Comparison of ENCODE assay signal across 16 cellular contexts in the genomic region with DNA sequence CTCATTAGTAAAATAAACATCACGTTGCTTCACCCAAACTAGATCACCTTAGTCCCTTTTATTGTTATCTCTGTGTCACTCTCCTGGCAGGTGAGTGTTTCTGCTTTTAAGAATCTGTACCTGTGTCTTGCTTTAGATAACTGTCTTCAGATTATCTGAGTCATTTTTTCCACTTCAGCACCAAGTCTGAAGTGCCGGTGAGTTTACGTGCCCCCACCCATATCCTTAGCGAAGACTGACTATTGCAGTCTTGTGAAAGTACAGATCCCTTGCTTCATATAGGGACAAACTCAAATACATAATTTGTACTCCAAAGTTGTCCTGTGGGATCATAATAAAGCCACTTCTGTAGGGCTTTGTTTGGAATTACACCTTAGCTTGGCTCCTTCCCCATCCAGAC. TPM values are rescaled to one million over a fixed set of nuclear protein-coding genes. Genes with fewer than 3 reads are reported as not detected.
DNase-seq lines count a peak whose midpoint lies in the region; ATAC-seq and TF ChIP-seq lines count a peak whose summit lies in the region.
"Had no signal": no experiment of that assay in that cellular context is flagged by ENCODE, and none has a peak within 500 bp of the region (broad histone marks: within the 10 kb centered on the region; RNA-seq: fewer than 3 reads in every experiment).

No MANE protein-coding gene starts in this region.

- H3K4me1 ChIP-seq in OCI-LY1 (ENCODE audit: insufficient read depth, low read length, severe bottlenecking), result peaks cover 46% of the 10 kb centered on the region
- H3K4me1 ChIP-seq in lower lobe of right lung, result peaks cover 2% of the 10 kb centered on the region
- H3K4me1 ChIP-seq in ovary (ENCODE audit: insufficient read depth), result no peaks in the 10 kb centered on the region
- H3K4me1 ChIP-seq: HAP-1 had no signal

- H3K36me3 ChIP-seq in OCI-LY1 (ENCODE audit: insufficient read depth, low read length) (no peaks in the 10 kb centered on the region), lower lobe of right lung (no peaks in the 10 kb centered on the region), ovary (no peaks in the 10 kb centered on the region)
- H3K36me3 ChIP-seq: HAP-1 had no signal

- H3K9me3 ChIP-seq in OCI-LY1 (ENCODE audit: low read length), result no peaks in the 10 kb centered on the region
- no peaks in the 10 kb centered on the region for H3K9me3 ChIP-seq in lower lobe of right lung
- no peaks in the 10 kb centered on the region for H3K9me3 ChIP-seq in ovary
- H3K9me3 ChIP-seq: HAP-1 had no signal

- no peaks in the 10 kb centered on the region for H3K27me3 ChIP-seq in OCI-LY1 (ENCODE audit: insufficient read depth, low read length)
- H3K27me3 ChIP-seq in lower lobe of right lung (ENCODE audit: low read depth), result no peaks in the 10 kb centered on the region
- H3K27me3 ChIP-seq in ovary, result no peaks in the 10 kb centered on the region

- peak; percentile 22 to 73 for ATAC-seq in lower lobe of right lung

- 83 to 88% (median 85%) methylated on average over 4 of the region's 4 CpGs for WGBS in ovary, 3 donors

- no peak for TF ChIP-seq CTCF in OCI-LY1 (IDR thresholded peaks at IDR 0.05; ENCODE audit: low read length)
- no peak for TF ChIP-seq CTCF in epithelial cell of esophagus (IDR thresholded peaks at IDR 0.05; ENCODE audit: insufficient read depth, low read depth, low read length, missing control alignments)
- no peak for TF ChIP-seq CTCF in lower lobe of right lung (IDR thresholded peaks at IDR 0.05)
- TF ChIP-seq CTCF in ovary (IDR thresholded peaks at IDR 0.05), result no peak

- intact Hi-C loops in lower lobe of right lung (cut with DNase I), result no loop called here
- intact Hi-C loops in ovary (cut with DNase I), result no loop called here

- no peaks in the 10 kb centered on the region for H3K79me2 ChIP-seq in OCI-LY1 (ENCODE audit: insufficient read depth, low read length)

- no peak overlapping the region for H3K9ac ChIP-seq in OCI-LY1 (ENCODE audit: low read length)

- H3K27ac ChIP-seq in OCI-LY1 (ENCODE audit: low read depth, low read length, poor library complexity, severe bottlenecking) (peak overlapping the region; percentile 43), lower lobe of right lung (no peak overlapping the region), ovary (no peak overlapping the region)

- H3F3A ChIP-seq in OCI-LY1 (ENCODE audit: insufficient read depth, low read length), result no peaks in the 10 kb centered on the region

- no peak overlapping the region for H2AFZ ChIP-seq in OCI-LY1 (ENCODE audit: low read length)

- H3K4me2 ChIP-seq in OCI-LY1 (ENCODE audit: low read length), result no peak overlapping the region

- no peak for TF ChIP-seq EP300 in ovary (IDR thresholded peaks at IDR 0.05)

- DNase-seq in epithelial cell of esophagus (ENCODE audit: low read depth) (peak; percentile 13), lower lobe of right lung (no peak), ovary (no peak), HCEC 1CT (no peak)
- no peak for DNase-seq in activated CD4-positive, alpha-beta T cell treated with anti-CD3 and anti-CD28 coated beads, Interleukin-2, amount 50 U/mL, for 4 hours
- DNase-seq: C1 segment of cervical spinal cord; Calu3; CD4-positive, alpha-beta memory T cell; COR-L47; DMS53; DMS79 treated with DMSO at 0.1 percent for 48 hours; GF-D8; GOT3 had no signal

- no peaks in the 10 kb centered on the region for H3K9me2 ChIP-seq in OCI-LY1 (ENCODE audit: low read depth, low read length)

- no peak overlapping the region for H3K4me3 ChIP-seq in OCI-LY1 (ENCODE audit: low read depth, low read length, poor library complexity, severe bottlenecking)
- no peak overlapping the region for H3K4me3 ChIP-seq in epithelial cell of esophagus (ENCODE audit: low read length)
- no peak overlapping the region for H3K4me3 ChIP-seq in lower lobe of right lung
- no peak overlapping the region for H3K4me3 ChIP-seq in ovary
- H3K4me3 ChIP-seq: HAP-1 had no signal

- TF ChIP-seq POLR2A in ovary (IDR thresholded peaks at IDR 0.05), result no peak

- H4K20me1 ChIP-seq in OCI-LY1 (ENCODE audit: insufficient read depth, low read length), result no peaks in the 10 kb centered on the region

RNA-seq across cellular contexts. Expression of a gene that starts 41.1 kb away (rescaled TPM):
- total RNA-seq in lower lobe of right lung (0.35 TPM), ovary (1 to 10 TPM in 1 of 7 donors, under 1 TPM in 6; 0.24 to 1.4 (median 0.61) TPM)
- under 1 TPM; 0.15 to 0.65 TPM for polyA plus RNA-seq in ovary
- total RNA-seq: CD4-positive, alpha-beta memory T cell; G401 had no signal
- polyA plus RNA-seq: CD4-positive, alpha-beta memory T cell had no signal
